In the genomic region with DNA sequence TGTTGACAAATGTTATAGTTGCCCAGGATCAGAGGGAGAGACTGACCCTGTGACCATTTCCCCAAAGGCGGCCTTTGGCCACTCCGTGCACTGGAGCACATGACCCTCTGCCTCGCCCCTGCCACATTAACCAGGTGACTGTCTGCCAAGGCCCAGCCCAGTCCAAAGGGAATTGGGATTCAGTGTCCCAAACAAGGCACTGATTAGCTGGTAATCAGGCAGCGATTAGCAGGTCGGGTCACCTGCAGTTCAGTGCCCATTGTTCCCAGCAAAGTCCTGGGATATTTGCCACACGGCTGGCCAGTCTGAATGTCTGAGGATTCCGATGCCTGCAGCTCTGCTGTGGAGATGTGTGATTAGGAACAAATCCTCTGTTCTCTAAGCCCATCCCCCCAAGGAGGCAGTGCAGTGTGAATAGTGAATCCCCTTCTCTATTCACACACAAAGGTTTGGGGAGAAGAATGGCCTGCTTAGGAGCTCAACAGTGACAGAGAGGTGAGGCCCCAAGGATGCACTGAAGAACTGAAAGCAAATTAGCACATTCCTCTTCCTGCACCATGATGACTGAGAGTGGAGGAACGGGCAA, we compare ENCODE assay signal across 31 cellular contexts.
A peak's percentile ranks its signal among the peaks of the same experiment; 100 is the strongest.
DNase-seq lines count a peak whose midpoint lies in the region; ATAC-seq, FAIRE-seq and TF ChIP-seq lines count a peak whose summit lies in the region.
"Had no signal": no experiment of that assay in that cellular context is flagged by ENCODE, and none has a peak within 500 bp of the region (broad histone marks: within the 10 kb centered on the region; RNA-seq: fewer than 3 reads in every experiment).

No MANE protein-coding gene starts in this region.

- intact Hi-C loops in pancreas (cut with DNase I) = loop anchor here in 1 of 3 donors (10.0 kb wide), 1 partner anchor 59 kb away; no protein-coding TSS in a partner anchor

- no peak for TF ChIP-seq CTCF in pancreas (IDR thresholded peaks at IDR 0.05)
- no peak for TF ChIP-seq CTCF in GM20000 (IDR thresholded peaks at IDR 0.05; ENCODE audit: extremely low read depth, missing control alignments)

- WGBS in pancreas, 2 donors = 25 to 32% methylated on average over 8 of the region's 8 CpGs

- H3K27ac ChIP-seq in duodenal mucosa (ENCODE audit: low read depth, low read length) (peak overlapping the region; percentile 28), pancreas (peak overlapping the region in 2 of 4 donors; percentile 18 to 36)
- H3K27ac ChIP-seq: 22Rv1; BLaER1 treated with 17β-estradiol and CSF1 and Interleukin-3, amounts not matched to agents 10 nM and 100 nM; esophagus squamous epithelium; foreskin keratinocyte; ovary; spleen; tibial artery had no signal

- H3K36me3 ChIP-seq in duodenal mucosa (ENCODE audit: control insufficient read depth in 1 of 2, insufficient read depth in 2 of 2, low read length in 2 of 2) (no peaks in the 10 kb centered on the region), pancreas (no peaks in the 10 kb centered on the region)
- H3K36me3 ChIP-seq: BLaER1 treated with 17β-estradiol and CSF1 and Interleukin-3, amounts not matched to agents 10 nM and 100 nM; esophagus squamous epithelium; ovary; spleen; tibial artery had no signal

- H3K27me3 ChIP-seq in duodenal mucosa (ENCODE audit: control insufficient read depth in 1 of 2, insufficient read depth in 2 of 2, low read length in 2 of 2) (no peaks in the 10 kb centered on the region), pancreas (no peaks in the 10 kb centered on the region)
- H3K27me3 ChIP-seq: BLaER1 treated with 17β-estradiol and CSF1 and Interleukin-3, amounts not matched to agents 10 nM and 100 nM; esophagus squamous epithelium; ovary; spleen; tibial artery had no signal

- no peak for FAIRE-seq in pancreas (lab: Jason Lieb, UNC)

- H3K4me1 ChIP-seq in duodenal mucosa (ENCODE audit: control insufficient read depth in 1 of 2, insufficient read depth in 2 of 2, low read length in 2 of 2) (peaks cover 39 to 41% of the 10 kb centered on the region in 2 donors), pancreas (peaks cover 0 to 8% (median 0%) of the 10 kb centered on the region in 3 donors)
- H3K4me1 ChIP-seq: BLaER1 treated with 17β-estradiol and CSF1 and Interleukin-3, amounts not matched to agents 10 nM and 100 nM; foreskin keratinocyte; spleen had no signal

- ATAC-seq in left lobe of liver (peak; percentile 91), pancreas (peak; percentile 77 to 95 (median 90))
- no peak for ATAC-seq in activated CD4-positive, CD25-positive, alpha-beta regulatory T cell treated with anti-CD3 and anti-CD28 coated beads, Interleukin-2, amount 50 U/mL, for 24 hours
- ATAC-seq: foreskin keratinocyte; natural killer cell treated with Interleukin-12 subunit alpha and Interleukin-12 subunit beta and Interleukin-15 and Interleukin-18, amount 100 ng/mL, for 72 hours; right cardiac atrium had no signal

- H3K4me3 ChIP-seq in duodenal mucosa (ENCODE audit: low read depth in 1 of 2, low read length in 2 of 2) = peak overlapping the region in 1 of 2 donors; percentile 24
- H3K4me3 ChIP-seq in pancreas = no peak overlapping the region
- H3K4me3 ChIP-seq: BLaER1 treated with 17β-estradiol and CSF1 and Interleukin-3, amounts not matched to agents 10 nM and 100 nM; esophagus squamous epithelium; lung; ovary; spleen; tibial artery had no signal

- DNase-seq in ELF-1 (ENCODE audit: low read depth, low spot score) (peak; percentile 52), left lobe of liver (ENCODE audit: low spot score) (peak; percentile 97), pancreas (peak; percentile 21 to 75 (median 66)), DMS79 treated with DMSO at 0.1 percent for 48 hours (lab: John Stamatoyannopoulos, UW) (no peak), superior temporal gyrus (ENCODE audit: extremely low spot score) (no peak), GM20000 (ENCODE audit: low spot score) (no peak)
- DNase-seq: activated CD4-positive, alpha-beta T cell treated with anti-CD3 and anti-CD28 coated beads, Interleukin-2, amount 50 U/mL, for 48 hours; activated gamma-delta T cell treated with Interleukin-2 at 50 U/mL for 16 hours; activated T-cell treated with anti-CD3 and anti-CD28 coated beads, Interleukin-2, amount 50 U/mL, for 48 hours; central memory CD4-positive, alpha-beta T cell; DMS153; esophagus squamous epithelium; foreskin keratinocyte; head of caudate nucleus; IMR-90; NCI-H1417 treated with DMSO at 0.1 percent for 48 hours; NCI-H2107; NCI-H345; ovary; right cardiac atrium; SK-N-SH; spleen; stimulated activated CD8-positive, alpha-beta memory T cell treated with anti-CD3 and anti-CD28 coated beads, Interleukin-4, amount 100 ng/mL, for 48 hours; stimulated activated naive CD8-positive, alpha-beta T cell treated with anti-CD3 and anti-CD28 coated beads, Interleukin-15, amount 100 ng/mL, for 72 hours; tibial artery had no signal

- H3K9me3 ChIP-seq in duodenal mucosa (ENCODE audit: control insufficient read depth in 1 of 2, low read length in 2 of 2) (no peaks in the 10 kb centered on the region), pancreas (no peaks in the 10 kb centered on the region)
- H3K9me3 ChIP-seq: esophagus squamous epithelium, ovary, SK-N-SH, spleen, tibial artery had no signal

- no peak overlapping the region for H3K9ac ChIP-seq in duodenal mucosa (ENCODE audit: low read depth in 1 of 2, low read length in 2 of 2)
- H3K9ac ChIP-seq: BLaER1 treated with 17β-estradiol and CSF1 and Interleukin-3, amounts not matched to agents 10 nM and 100 nM; SK-N-SH had no signal

Comparison
In these comparisons a context has a peak if more than half of its experiments do, and no peak if none do; other contexts are left out.
1. DNase-seq: peak in ELF-1 (single experiment), left lobe of liver (single experiment) and pancreas (6 of 6); none in DMS79 treated with DMSO at 0.1 percent for 48 hours (single experiment), superior temporal gyrus (single experiment) and GM20000 (single experiment).
2. ATAC-seq: peak in left lobe of liver (single experiment) and pancreas (4 of 4); none in activated CD4-positive, CD25-positive, alpha-beta regulatory T cell treated with anti-CD3 and anti-CD28 coated beads, Interleukin-2, amount 50 U/mL, for 24 hours (0 of 2).